8 cellular contexts compared by ENCODE assay signal in genomic region chr22:35627267-35628041, GRCh38. TPM values are rescaled to one million over a fixed set of nuclear protein-coding genes. Genes with fewer than 3 reads are reported as not detected.
A peak's percentile ranks its signal among the peaks of the same experiment; 100 is the strongest.
DNase-seq lines count a peak whose midpoint lies in the region; ATAC-seq, FAIRE-seq and TF ChIP-seq lines count a peak whose summit lies in the region.

No MANE protein-coding gene starts in this region.

- POLR2A ChIA-PET in AG04449 (lab: Yijun Ruan, JAX) = interaction anchor here (0.7 to 1.4 kb wide), 6 partner anchors 21 to 378 kb away, joined by 3 to 7 read pairs (median 3); partner anchors contain the start of gene APOL6

- FAIRE-seq in GM18507 (lab: Jason Lieb, UNC) = peak; percentile 59

- H3K9me3 ChIP-seq in mononuclear cell (ENCODE audit: low read depth, low read length) = no peaks in the 10 kb centered on the region

- peak; percentile 76 for DNase-seq in AG04449 (ENCODE audit: low read depth, low spot score)
- DNase-seq in GM18507 (ENCODE audit: extremely low spot score, insufficient read length, low read depth) = peak; percentile 23
- peak; percentile 37 to 80 for DNase-seq in NCI-H526 (lab: John Stamatoyannopoulos, UW)
- DNase-seq in activated T-cell treated with anti-CD3 and anti-CD28 coated beads for 24 hours (ENCODE audit: low read depth) = peak; percentile 48
- DNase-seq in epithelial cell of prostate (ENCODE audit: low read depth, low spot score) = no peak
- peak; percentile 16 to 48 for DNase-seq in stimulated activated CD8-positive, alpha-beta memory T cell treated with anti-CD3 and anti-CD28 coated beads, Interleukin-7, amount 100 ng/mL, for 4 hours (ENCODE audit: low read depth in 2 of 2)

- peak; percentile 69 for TF ChIP-seq CTCF in AG04449 (IDR thresholded peaks at IDR 0.05; ENCODE audit: insufficient read depth, low read length, missing control alignments)

- H3K27me3 ChIP-seq in mononuclear cell (ENCODE audit: insufficient read depth, low read length) = peaks cover 8% of the 10 kb centered on the region

- H3K4me3 ChIP-seq in AG04449 (ENCODE audit: low read depth, low read length) (peak overlapping the region; percentile 66), mononuclear cell (ENCODE audit: low read length) (peak overlapping the region; percentile 30)

- CTCF ChIA-PET in AG04449 (lab: Yijun Ruan, JAX) = interaction anchor here (0.7 to 5.1 kb wide), 43 partner anchors 12 to 515 kb away, joined by 3 to 32 read pairs (median 4); no protein-coding TSS in a partner anchor

- peak overlapping the region; percentile 86 for H3K27ac ChIP-seq in epithelial cell of prostate

- H3K4me1 ChIP-seq in mononuclear cell (ENCODE audit: insufficient read depth, low read length) = peaks cover 18% of the 10 kb centered on the region

- no peak for ATAC-seq in HG03442 (IDR thresholded peaks at IDR 0.05; ENCODE audit: unreplicated experiment)

RNA-seq across cellular contexts. Expression of gene MB, which starts 10.3 kb away (rescaled TPM):
- not detected for total RNA-seq in mononuclear cell

RNA-seq across cellular contexts. Expression of gene APOL6, which starts 20.8 kb away (rescaled TPM):
- 54.4 TPM for total RNA-seq in mononuclear cell
